In genomic region chr3:30751610-30752299, GRCh38 we compare ENCODE assay signal across 8 cellular contexts.
DNase-seq lines count a peak whose midpoint lies in the region; ATAC-seq and TF ChIP-seq lines count a peak whose summit lies in the region.

No MANE protein-coding gene starts in this region.

- H3K4me1 ChIP-seq in ascending aorta (no peaks in the 10 kb centered on the region), liver (ENCODE audit: control insufficient read depth in 4 of 4, insufficient read depth in 4 of 4, low read length in 3 of 4) (peaks cover 0 to 2% (median 0%) of the 10 kb centered on the region in 4 donors)

- no peak overlapping the region for H3K9ac ChIP-seq in liver (ENCODE audit: low read depth in 1 of 2, low read length in 2 of 2)

- H3K36me3 ChIP-seq in ascending aorta = no peaks in the 10 kb centered on the region
- no peaks in the 10 kb centered on the region for H3K36me3 ChIP-seq in liver (ENCODE audit: control insufficient read depth in 4 of 4, insufficient read depth in 3 of 4, low read depth in 1 of 4, low read length in 3 of 4)

- 78% methylated on average over 11 of the region's 11 CpGs for WGBS in liver

- H3K9me3 Mint-ChIP-seq in stimulated activated effector memory CD8-positive, alpha-beta T cell treated with anti-CD3 and anti-CD28 coated beads, Interleukin-12 subunit alpha, Interleukin-12 subunit beta, amount 100 ng/mL, for 72 hours = no peaks in the 10 kb centered on the region

- DNase-seq in T follicular helper cell (ENCODE audit: low read depth) (peak; percentile 21), ascending aorta (ENCODE audit: low spot score in 2 of 2) (no peak), 8988T (no peak)
- peak in 1 of 2 donors; percentile 62 for DNase-seq in stimulated activated effector memory CD8-positive, alpha-beta T cell treated with anti-CD3 and anti-CD28 coated beads, Interleukin-12 subunit alpha, Interleukin-12 subunit beta, amount 100 ng/mL, for 72 hours (ENCODE audit: low spot score in 2 of 2)

- H3K4me3 ChIP-seq in ascending aorta (no peak overlapping the region), liver (ENCODE audit: low read depth in 1 of 3, low read length in 3 of 3) (no peak overlapping the region)

- no peak overlapping the region for H3K27ac Mint-ChIP-seq in stimulated activated effector memory CD8-positive, alpha-beta T cell treated with anti-CD3 and anti-CD28 coated beads, Interleukin-12 subunit alpha, Interleukin-12 subunit beta, amount 100 ng/mL, for 72 hours

- no peak overlapping the region for H3K4me3 Mint-ChIP-seq in stimulated activated effector memory CD8-positive, alpha-beta T cell treated with anti-CD3 and anti-CD28 coated beads, Interleukin-12 subunit alpha, Interleukin-12 subunit beta, amount 100 ng/mL, for 72 hours

- peaks cover 22% of the 10 kb centered on the region for H3K4me1 Mint-ChIP-seq in stimulated activated effector memory CD8-positive, alpha-beta T cell treated with anti-CD3 and anti-CD28 coated beads, Interleukin-12 subunit alpha, Interleukin-12 subunit beta, amount 100 ng/mL, for 72 hours

- H3K9me3 ChIP-seq in ascending aorta (no peaks in the 10 kb centered on the region), liver (ENCODE audit: control insufficient read depth in 4 of 4, low read length in 3 of 4) (no peaks in the 10 kb centered on the region)

- H3K27ac ChIP-seq in ascending aorta = no peak overlapping the region
- no peak overlapping the region for H3K27ac ChIP-seq in liver (ENCODE audit: low read depth in 1 of 2, low read length in 2 of 2)

- H3K36me3 Mint-ChIP-seq in stimulated activated effector memory CD8-positive, alpha-beta T cell treated with anti-CD3 and anti-CD28 coated beads, Interleukin-12 subunit alpha, Interleukin-12 subunit beta, amount 100 ng/mL, for 72 hours = no peaks in the 10 kb centered on the region

- H3K27me3 ChIP-seq in ascending aorta = no peaks in the 10 kb centered on the region
- no peaks in the 10 kb centered on the region for H3K27me3 ChIP-seq in liver (ENCODE audit: control insufficient read depth in 4 of 4, insufficient read depth in 4 of 4, low read length in 3 of 4)

- TF ChIP-seq CTCF in ascending aorta (IDR thresholded peaks at IDR 0.05) (peak in 2 of 3 experiments; percentile 20 to 36), liver (IDR thresholded peaks at IDR 0.05; ENCODE audit: low read depth, low read length, missing input control) (peak; percentile 13)

- peak; percentile 66 to 70 for TF ChIP-seq RAD21 in liver (IDR thresholded peaks at IDR 0.05)

- ATAC-seq in GM18499 (IDR thresholded peaks at IDR 0.05; ENCODE audit: insufficient read depth, unreplicated experiment) (peak; percentile 57), HG02623 (IDR thresholded peaks at IDR 0.05; ENCODE audit: unreplicated experiment) (peak; percentile 64), HG03280 (IDR thresholded peaks at IDR 0.05; ENCODE audit: unreplicated experiment) (no peak)
- ATAC-seq in stimulated activated effector memory CD8-positive, alpha-beta T cell treated with anti-CD3 and anti-CD28 coated beads, Interleukin-12 subunit alpha, Interleukin-12 subunit beta, amount 100 ng/mL, for 72 hours = peak; percentile 77

- intact Hi-C loops in ascending aorta (cut with DNase I) = no loop called here

TF ChIP-seq in liver, 16 proteins besides CTCF, POLR2A, EP300 and RAD21:
- TF ChIP-seq YY1 (IDR thresholded peaks at IDR 0.05) = no peak
- no peak for TF ChIP-seq HNF4G (IDR thresholded peaks at IDR 0.05)
- no peak for TF ChIP-seq FOXA1 (IDR thresholded peaks at IDR 0.05)
- no peak for TF ChIP-seq NR2F2 (IDR thresholded peaks at IDR 0.05)
- no peak for TF ChIP-seq JUND (IDR thresholded peaks at IDR 0.05)
- TF ChIP-seq MAX (IDR thresholded peaks at IDR 0.05) = no peak
- TF ChIP-seq ZBTB33 (IDR thresholded peaks at IDR 0.05) = no peak
- no peak for TF ChIP-seq TAF1 (conservative IDR thresholded peaks at IDR 0.05)
- TF ChIP-seq HNF4A (conservative IDR thresholded peaks at IDR 0.05) = no peak
- TF ChIP-seq ATF3 (IDR thresholded peaks at IDR 0.05) = no peak
- no peak for TF ChIP-seq RXRA (IDR thresholded peaks at IDR 0.05)
- no peak for TF ChIP-seq SP1 (IDR thresholded peaks at IDR 0.05)
